ENCODE assay signal across 8 cellular contexts in genomic region chr19:28737021-28737525, GRCh38.
DNase-seq lines count a peak whose midpoint lies in the region; ATAC-seq, FAIRE-seq and TF ChIP-seq lines count a peak whose summit lies in the region.

No MANE protein-coding gene starts in this region.

- peak; percentile 62 for DNase-seq in AG08395 (ENCODE audit: low spot score)
- DNase-seq in NCI-H345 treated with DMSO at 0.1 percent for 48 hours (lab: John Stamatoyannopoulos, UW; ENCODE audit: unreplicated experiment): peak; percentile 83
- peak; percentile 46 for DNase-seq in cerebellar cortex (ENCODE audit: low spot score)
- DNase-seq in HepG2 (ENCODE audit: low spot score): peak; percentile 15
- no peak for DNase-seq in upper lobe of right lung
- no peak for DNase-seq in activated effector memory CD4-positive, alpha-beta T cell treated with anti-CD3 and anti-CD28 coated beads, Interleukin-2, amount 50 U/mL, for 16 hours
- no peak for DNase-seq in GM12892 (ENCODE audit: insufficient read length)

- H3K4me3 ChIP-seq in HepG2 (replicated peaks in 1 of 3; ENCODE audit: insufficient read depth in 1 of 3, low read depth in 2 of 3, low read length in 3 of 3): no peak overlapping the region; a peak in 2 of 6 replicates
- H3K4me3 ChIP-seq in upper lobe of right lung: no peak overlapping the region

- no peak for FAIRE-seq in HepG2 (lab: Jason Lieb, UNC)
- FAIRE-seq in GM12892 (lab: Jason Lieb, UNC): no peak

- POLR2A ChIA-PET in HepG2 (lab: Yijun Ruan, JAX): no interaction called here

- H3K4me1 ChIP-seq in HepG2 (ENCODE audit: insufficient read depth, low read length): no peaks in the 10 kb centered on the region
- no peaks in the 10 kb centered on the region for H3K4me1 ChIP-seq in upper lobe of right lung

- TF ChIP-seq POLR2A in HepG2 (IDR thresholded peaks at IDR 0.05; ENCODE audit: insufficient read depth in 1 of 2, low read depth in 2 of 2, low read length in 2 of 2) (no peak), GM12892 (IDR thresholded peaks at IDR 0.05; ENCODE audit: low read depth, low read length) (no peak)

- no peaks in the 10 kb centered on the region for H4K20me1 ChIP-seq in HepG2 (ENCODE audit: insufficient read depth, low read length)

- TF ChIP-seq RAD21 in HepG2 (CRISPR knock-in tag; IDR thresholded peaks at IDR 0.05): no peak

- 2% methylated on average over 3 of the region's 3 CpGs for WGBS in HepG2 (ENCODE audit: low lambda C conversion rate)

- H3K36me3 ChIP-seq in HepG2 (replicated peaks in 1 of 2; ENCODE audit: control insufficient read depth in 1 of 2, insufficient read depth in 2 of 2, low read length in 2 of 2) (no peaks in the 10 kb centered on the region), upper lobe of right lung (no peaks in the 10 kb centered on the region)

- ATAC-seq in HepG2 (peak; percentile 69), upper lobe of right lung (peak; percentile 39)

- no peak overlapping the region for H2AFZ ChIP-seq in HepG2 (ENCODE audit: low read length)

- no TSS peak for BruUV-seq in HepG2 (replicated peaks; lab: Mats Ljungman, UMichigan)

- TF ChIP-seq CTCF in GM12873 (IDR thresholded peaks at IDR 0.05; ENCODE audit: insufficient read depth, low read depth, low read length, missing control alignments) (peak; percentile 57), HepG2 (CRISPR knock-in tag; IDR thresholded peaks at IDR 0.05) (peak; percentile 37), upper lobe of right lung (IDR thresholded peaks at IDR 0.05) (peak; percentile 65)

- intact Hi-C loops in HepG2 (cut with micrococcal nuclease; ENCODE audit: unreplicated experiment): loop anchor here (1.0 kb wide), 1 partner anchor 142 kb away; no protein-coding TSS in a partner anchor
- intact Hi-C loops in upper lobe of right lung (cut with DNase I): no loop called here

- H3K4me2 ChIP-seq in HepG2 (ENCODE audit: low read depth, low read length): peak overlapping the region; percentile 56

- H3K9ac ChIP-seq in HepG2 (ENCODE audit: insufficient read depth, low read depth, low read length): peak overlapping the region; percentile 36; the same call in 1 of the 2 replicates

- no peaks in the 10 kb centered on the region for H3K79me2 ChIP-seq in HepG2 (ENCODE audit: insufficient read depth, low read length)

- H3K9me3 ChIP-seq in HepG2 (ENCODE audit: low read length) (peaks cover 21% of the 10 kb centered on the region; the same call in 1 of the 2 replicates), upper lobe of right lung (no peaks in the 10 kb centered on the region)

- H3K27ac ChIP-seq in HepG2 (ENCODE audit: extremely low read length, insufficient read depth, low read length): no peak overlapping the region
- H3K27ac ChIP-seq in upper lobe of right lung: no peak overlapping the region

- TF ChIP-seq EP300 in HepG2 (IDR thresholded peaks at IDR 0.05; ENCODE audit: low read depth in 2 of 2, low read length in 2 of 2) (no peak), HepG2 (CRISPR knock-in tag; IDR thresholded peaks at IDR 0.05; ENCODE audit: borderline replicate concordance) (no peak)

- in situ Hi-C loops in HepG2 (cut with HindIII; ENCODE audit: extremely low pct_ligation_motif_present, low pct_unique_long_range_greater_than_20kb): loop anchor here (10.0 kb wide), 2 partner anchors 138 to 528 kb away; no protein-coding TSS in a partner anchor

- no peaks in the 10 kb centered on the region for H3K27me3 ChIP-seq in HepG2 (ENCODE audit: control insufficient read depth in 1 of 2, insufficient read depth in 2 of 2, low read length in 2 of 2)
- H3K27me3 ChIP-seq in upper lobe of right lung: no peaks in the 10 kb centered on the region

- CTCF ChIA-PET in HepG2 (lab: Yijun Ruan, JAX; ENCODE audit: low intra/inter-chr PET ratio, low total read pairs): interaction anchor here (1.5 kb wide), 1 partner anchor 142 kb away, joined by 5 read pairs; no protein-coding TSS in a partner anchor

TF ChIP-seq in HepG2, 621 proteins besides CTCF, POLR2A, EP300 and RAD21:
- no peak for TF ChIP-seq TRIM22 (IDR thresholded peaks at IDR 0.05)
- TF ChIP-seq ZSCAN12 (CRISPR knock-in tag; IDR thresholded peaks at IDR 0.05): no peak
- peak; percentile 38 for TF ChIP-seq STAG1 (CRISPR knock-in tag; IDR thresholded peaks at IDR 0.05)
- peak; percentile 31; the same call in 1 of the 2 replicates for TF ChIP-seq SMC3 (IDR thresholded peaks at IDR 0.05; ENCODE audit: low read length)

Comparison
In these comparisons a context has a peak if more than half of its experiments do, and no peak if none do; other contexts are left out.
1. DNase-seq: peak in AG08395 (single experiment), NCI-H345 treated with DMSO at 0.1 percent for 48 hours (single experiment), cerebellar cortex (single experiment) and HepG2 (single experiment); none in upper lobe of right lung (single experiment), activated effector memory CD4-positive, alpha-beta T cell treated with anti-CD3 and anti-CD28 coated beads, Interleukin-2, amount 50 U/mL, for 16 hours (single experiment) and GM12892 (single experiment).
2. Peak in every context shown above with its lines, with median percentiles within 50 percentile points of each other: CTCF ChIP-seq.